Comparison of ENCODE assay signal across 16 cellular contexts in genomic region chr4:107870236-107870635, GRCh38. TPM values are rescaled to one million over a fixed set of nuclear protein-coding genes. Genes with fewer than 3 reads are reported as not detected.
DNase-seq lines count a peak whose midpoint lies in the region; FAIRE-seq and TF ChIP-seq lines count a peak whose summit lies in the region.
"Had no signal": no experiment of that assay in that cellular context is flagged by ENCODE, and none has a peak within 500 bp of the region (broad histone marks: within the 10 kb centered on the region; RNA-seq: fewer than 3 reads in every experiment).

No MANE protein-coding gene starts in this region.

- H2BK20ac ChIP-seq in H1 (ENCODE audit: low read length) = no peak overlapping the region

- H3K4me1 Mint-ChIP-seq in nephron = peaks cover 18% of the 10 kb centered on the region

- no peaks in the 10 kb centered on the region for H3K27me3 Mint-ChIP-seq in nephron (ENCODE audit: low read depth)

- H3K9me3 Mint-ChIP-seq in nephron = no peaks in the 10 kb centered on the region

- H4K20me1 ChIP-seq in H1 (replicated peaks in 1 of 2; ENCODE audit: control insufficient read depth in 1 of 2, insufficient read depth in 2 of 2, low read length in 2 of 2) = no peaks in the 10 kb centered on the region

- H3K79me2 ChIP-seq in H1 (ENCODE audit: control insufficient read depth in 1 of 2, insufficient read depth in 2 of 2, low read length in 2 of 2) = no peaks in the 10 kb centered on the region

- H3K23ac ChIP-seq in H1 (ENCODE audit: insufficient read length) = no peak overlapping the region

- H3K27me3 ChIP-seq in left ventricle myocardium inferior (ENCODE audit: low read depth) = no peaks in the 10 kb centered on the region
- H3K27me3 ChIP-seq in right atrium auricular region = no peaks in the 10 kb centered on the region
- no peaks in the 10 kb centered on the region for H3K27me3 ChIP-seq in H1 (replicated peaks in 1 of 4; ENCODE audit: control insufficient read depth in 3 of 4, extremely low read depth in 1 of 4, insufficient read depth in 3 of 4, low read length in 3 of 4)

- H3K27ac ChIP-seq in left ventricle myocardium inferior (replicated peaks) = peak overlapping the region; percentile 20
- H3K27ac ChIP-seq in right atrium auricular region = peak overlapping the region in 1 of 2 donors; percentile 9
- H3K27ac ChIP-seq in H1 (ENCODE audit: low read depth, low read length) = no peak overlapping the region
- H3K27ac ChIP-seq: C4-2B had no signal

- no peak overlapping the region for H2AK5ac ChIP-seq in H1 (ENCODE audit: low read depth, low read length)

- no peak overlapping the region for H3K18ac ChIP-seq in H1 (ENCODE audit: extremely low read depth, low read length)

- H3K4me2 ChIP-seq in H1 (ENCODE audit: insufficient read depth in 1 of 2, low read depth in 2 of 2, low read length in 2 of 2) = no peak overlapping the region

- POLR2A ChIA-PET in H1 (lab: Charles Lee; ENCODE audit: partially characterized antibody) = no interaction called here

- TF ChIP-seq CTCF in left ventricle myocardium inferior (IDR thresholded peaks at IDR 0.05; ENCODE audit: borderline replicate concordance) (no peak), right atrium auricular region (IDR thresholded peaks at IDR 0.05) (no peak), H1 (IDR thresholded peaks at IDR 0.05; ENCODE audit: control extremely low read depth in 1 of 3, insufficient read depth in 1 of 3, low read depth in 1 of 3, low read length in 3 of 3) (no peak), nephron (IDR thresholded peaks at IDR 0.05; ENCODE audit: unreplicated experiment in 3 of 3) (no peak), GM20000 (IDR thresholded peaks at IDR 0.05; ENCODE audit: extremely low read depth, missing control alignments) (no peak)

- H3K23me2 ChIP-seq in H1 (ENCODE audit: low read depth, low read length) = no peaks in the 10 kb centered on the region

- no peak overlapping the region for H4K8ac ChIP-seq in H1 (ENCODE audit: extremely low read depth, insufficient read depth, low read length)

- H3K9ac ChIP-seq in H1 (replicated peaks in 1 of 4; ENCODE audit: extremely low read depth in 1 of 4, low read depth in 3 of 4, low read length in 3 of 4) = no peak overlapping the region

- no peak overlapping the region for H3K4ac ChIP-seq in H1 (replicated peaks; ENCODE audit: insufficient read length, low read depth, low read length)

- H2BK120ac ChIP-seq in H1 (replicated peaks; ENCODE audit: low read depth, low read length) = no peak overlapping the region

- peak overlapping the region; percentile 64 for H3K56ac ChIP-seq in H1 (replicated peaks; ENCODE audit: insufficient read length, low read depth, low read length)

- no peaks in the 10 kb centered on the region for H3K36me3 Mint-ChIP-seq in nephron (ENCODE audit: low read depth)
- H3K36me3 Mint-ChIP-seq: CD4-positive, alpha-beta memory T cell had no signal

- DNase-seq in left ventricle myocardium inferior (no peak), right atrium auricular region (ENCODE audit: low spot score) (no peak), H1 (ENCODE audit: low read depth in 1 of 2, low spot score in 2 of 2) (no peak), NCI-H2029 (lab: John Stamatoyannopoulos, UW) (no peak), NCI-H748 (lab: John Stamatoyannopoulos, UW; ENCODE audit: unreplicated experiment) (no peak), GM20000 (ENCODE audit: low spot score) (no peak)
- DNase-seq: BE2C; CD4-positive, alpha-beta memory T cell; DMS79 treated with DMSO at 0.1 percent for 48 hours; EL; GOT3 had no signal

- FAIRE-seq in H1 (lab: Jason Lieb, UNC) = no peak
- FAIRE-seq: G401.6, GM12891 had no signal

- CTCF ChIA-PET in H1 (lab: Charles Lee; ENCODE audit: partially characterized antibody) = interaction anchor here (1.0 kb wide), 1 partner anchor 12 kb away, joined by 4 read pairs; no protein-coding TSS in a partner anchor

- no peak overlapping the region for H4K91ac ChIP-seq in H1 (replicated peaks; ENCODE audit: insufficient read length, low read length)

- H3K27ac Mint-ChIP-seq in nephron = peak overlapping the region; percentile 5 to 43 (median 22)
- H3K27ac Mint-ChIP-seq: CD4-positive, alpha-beta memory T cell had no signal

- TF ChIP-seq RAD21 in H1 (IDR thresholded peaks at IDR 0.05 in 1 of 2, conservative IDR thresholded peaks at IDR 0.05 in 1 of 2; ENCODE audit: low read depth in 2 of 2, low read length in 2 of 2) = no peak

- peaks cover 31% of the 10 kb centered on the region for H3K4me1 ChIP-seq in left ventricle myocardium inferior
- peaks cover 0 to 30% of the 10 kb centered on the region in 2 donors for H3K4me1 ChIP-seq in right atrium auricular region
- no peaks in the 10 kb centered on the region for H3K4me1 ChIP-seq in H1 (replicated peaks in 1 of 4; ENCODE audit: control insufficient read depth in 3 of 4, insufficient read depth in 4 of 4, low read length in 3 of 4)
- H3K4me1 ChIP-seq: BE2C, HAP-1 had no signal

- no peak overlapping the region for H2BK5ac ChIP-seq in H1 (ENCODE audit: low read depth, low read length)

- H4K5ac ChIP-seq in H1 (ENCODE audit: insufficient read length, low read depth, low read length) = no peak overlapping the region

- H2AFZ ChIP-seq in H1 (ENCODE audit: low read length) = no peak overlapping the region

- H3K4me3 Mint-ChIP-seq in nephron = no peak overlapping the region
- H3K4me3 Mint-ChIP-seq: CD4-positive, alpha-beta memory T cell had no signal

- peak overlapping the region; percentile 12 for H3K4me3 ChIP-seq in left ventricle myocardium inferior
- no peak overlapping the region for H3K4me3 ChIP-seq in right atrium auricular region
- no peak overlapping the region for H3K4me3 ChIP-seq in H1 (ENCODE audit: extremely low read depth in 1 of 4, insufficient read depth in 2 of 4, low read depth in 3 of 4, low read length in 4 of 4)
- H3K4me3 ChIP-seq: HAP-1 had no signal

- H2BK12ac ChIP-seq in H1 (ENCODE audit: low read depth, low read length) = no peak overlapping the region

- no peaks in the 10 kb centered on the region for H3K9me3 ChIP-seq in left ventricle myocardium inferior (replicated peaks)
- no peaks in the 10 kb centered on the region for H3K9me3 ChIP-seq in right atrium auricular region
- no peaks in the 10 kb centered on the region for H3K9me3 ChIP-seq in H1 (ENCODE audit: insufficient read depth in 2 of 2, low read depth in 1 of 2, low read length in 1 of 2)
- H3K9me3 ChIP-seq: BE2C, HAP-1 had no signal

- H3K79me1 ChIP-seq in H1 (ENCODE audit: low read depth, low read length) = no peaks in the 10 kb centered on the region

- no peak for TF ChIP-seq EP300 in H1 (IDR thresholded peaks at IDR 0.05; ENCODE audit: borderline replicate concordance in 1 of 2, low read depth in 2 of 2, low read length in 2 of 2)

- H3K14ac ChIP-seq in H1 (ENCODE audit: insufficient read length) = no peak overlapping the region

- H3K36me3 ChIP-seq in left ventricle myocardium inferior = no peaks in the 10 kb centered on the region
- no peaks in the 10 kb centered on the region for H3K36me3 ChIP-seq in right atrium auricular region
- no peaks in the 10 kb centered on the region for H3K36me3 ChIP-seq in H1 (ENCODE audit: control insufficient read depth in 2 of 4, insufficient read depth in 4 of 4, low read length in 3 of 4)
- H3K36me3 ChIP-seq: BE2C, HAP-1 had no signal

- WGBS in H1 (ENCODE audit: extremely low coverage in 1 of 2, insufficient coverage in 1 of 2, insufficient read length in 1 of 2, insufficient replicate concordance in 2 of 2, low coverage in 1 of 2, low lambda C conversion rate in 2 of 2, missing lambda C conversion rate in 1 of 2), 2 experiments = 93 to 100% methylated on average over 2 to 6 of the region's 6 CpGs

- intact Hi-C loops in left ventricle myocardium inferior (cut with micrococcal nuclease) = no loop called here

- TF ChIP-seq POLR2A in H1 (IDR thresholded peaks at IDR 0.05; ENCODE audit: control extremely low read depth in 1 of 2, low read depth in 2 of 2, low read length in 2 of 2) = no peak

- no peak overlapping the region for H2BK15ac ChIP-seq in H1 (ENCODE audit: low read length)

TF ChIP-seq in H1, 55 proteins besides CTCF, POLR2A, EP300 and RAD21:
- TF ChIP-seq BRCA1 (IDR thresholded peaks at IDR 0.05; ENCODE audit: low read depth, low read length) = no peak
- no peak for TF ChIP-seq GTF2F1 (IDR thresholded peaks at IDR 0.05; ENCODE audit: borderline replicate concordance, low read depth, low read length)
- no peak for TF ChIP-seq JUND (IDR thresholded peaks at IDR 0.05; ENCODE audit: low read length)
- no peak for TF ChIP-seq USF2 (IDR thresholded peaks at IDR 0.05; ENCODE audit: low read length)
- TF ChIP-seq ASH2L (IDR thresholded peaks at IDR 0.05; ENCODE audit: low read length) = no peak
- no peak for TF ChIP-seq ATF3 (IDR thresholded peaks at IDR 0.05; ENCODE audit: insufficient read depth, low read depth, low read length)
- TF ChIP-seq HDAC2 (IDR thresholded peaks at IDR 0.05; ENCODE audit: borderline replicate concordance in 1 of 2, low read depth in 2 of 2, low read length in 2 of 2) = no peak

RNA-seq across cellular contexts. Expression of gene SGMS2, which starts 45.5 kb away (rescaled TPM):
- total RNA-seq in left ventricle myocardium inferior = 21.4 TPM
- total RNA-seq in right atrium auricular region = 10 to 100 TPM; 53.6 to 73.6 TPM
- 0.04 and 0.73 TPM in 2 replicates for total RNA-seq in H1 (2021; fragmentation: NEBNext Ultra II Directional; extraction: Animal tissue kit (Norgen Biotek cat#: 25700))
- 0.85 and 1.3 TPM in 2 replicates for polyA plus RNA-seq in H1 (2011; rRNA removed)
- polyA plus RNA-seq in H1 (2011; cell fraction: cytosol; rRNA removed) = 0.53 TPM
- 0.67 TPM for polyA plus RNA-seq in H1 (2011; cell fraction: nucleus; rRNA removed)
- polyA plus RNA-seq in H1 (2012, experiment 1 of 2) = 0.31 to 0.73 TPM (median 0.40 TPM) in 4 replicates
- not detected for polyA plus RNA-seq in H1 (2012, experiment 2 of 2)
- polyA plus RNA-seq in H1 (2013, experiment 1 of 2) = 0.26 TPM
- 0.26 TPM for polyA plus RNA-seq in H1 (2013, experiment 2 of 2)
- 2.9 and 3.3 TPM in 2 replicates for polyA minus RNA-seq in H1 (2011; rRNA and poly(A)+ RNA removed)
- 1.2 TPM for polyA minus RNA-seq in H1 (2011; cell fraction: cytosol; rRNA and poly(A)+ RNA removed)
- polyA minus RNA-seq in H1 (2011; cell fraction: nucleus; rRNA and poly(A)+ RNA removed) = 0.90 TPM
- polyA plus RNA-seq: CD4-positive, alpha-beta memory T cell had no signal

Comparison
In these comparisons a context has a peak if more than half of its experiments do, and no peak if none do; other contexts are left out.
1. RNA of gene SGMS2, which starts 45.5 kb away (total RNA-seq): 53.6 to 73.6 TPM in right atrium auricular region and 21.4 TPM in left ventricle myocardium inferior (single experiment); 0.04 to 0.73 TPM in H1; every median in the first group is over 10 times any median in the second.